ENCODE assay signal across 32 cellular contexts in the genomic region with DNA sequence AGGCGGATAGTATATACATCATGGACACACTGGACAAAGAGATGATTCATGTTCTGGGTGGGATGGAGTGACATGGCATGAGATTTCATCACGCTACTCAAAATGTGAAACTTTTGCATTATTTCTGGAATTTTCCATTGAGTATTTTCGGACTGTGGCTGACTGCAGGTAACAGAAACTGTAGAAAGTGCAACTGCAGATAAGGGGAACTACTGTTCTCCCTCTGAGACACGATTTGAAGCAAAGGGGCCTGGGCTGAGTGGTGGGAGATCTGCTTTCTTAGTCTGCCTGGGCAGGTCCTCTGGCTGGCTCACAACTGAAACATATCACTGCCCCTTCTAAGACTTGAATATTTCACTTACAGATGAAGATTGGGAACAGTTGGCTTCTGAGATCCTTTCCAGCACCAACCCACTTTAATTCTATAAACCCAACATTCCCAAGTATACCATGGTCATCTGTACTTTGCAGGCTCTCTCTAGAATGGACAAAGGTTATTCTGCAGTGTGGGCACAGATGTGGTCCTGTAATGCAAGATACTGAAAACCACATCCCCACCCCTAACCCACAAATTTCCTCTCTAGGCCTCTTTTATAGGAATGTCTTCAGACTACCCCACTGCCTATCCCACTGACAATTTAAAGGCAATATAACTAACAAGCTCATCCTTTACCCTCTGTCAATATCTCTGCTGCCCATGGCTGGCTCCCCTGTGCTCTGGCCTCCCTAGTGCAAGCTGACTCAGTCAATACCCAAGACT.
DNase-seq lines count a peak whose midpoint lies in the region; ATAC-seq, FAIRE-seq and TF ChIP-seq lines count a peak whose summit lies in the region.
"Had no signal": no experiment of that assay in that cellular context is flagged by ENCODE, and none has a peak within 500 bp of the region (broad histone marks: within the 10 kb centered on the region; RNA-seq: fewer than 3 reads in every experiment).

No MANE protein-coding gene starts in this region.

- no peak overlapping the region for H3K27ac ChIP-seq in K562 (ENCODE audit: extremely low read depth, low read depth, low read length)
- H3K27ac ChIP-seq: epithelial cell of prostate, lower lobe of right lung, thyroid gland had no signal

- no peak for TF ChIP-seq POLR2A in K562 (conservative IDR thresholded peaks at IDR 0.05)

- no peak overlapping the region for H3K4me3 Mint-ChIP-seq in HFFc6
- no peak overlapping the region for H3K4me3 Mint-ChIP-seq in osteocyte (ENCODE audit: unreplicated experiment)
- H3K4me3 Mint-ChIP-seq: activated CD4-positive, alpha-beta memory T cell treated with anti-CD3 and anti-CD28 coated beads, Interleukin-2, amount 10 ng/mL, durations not matched to agents 7 days and 5 days; activated naive CD8-positive, alpha-beta T cell treated with anti-CD3 and anti-CD28 coated beads, Interleukin-2, amount 50 U/mL, for 24 hours; CD4-positive, CD25-positive, alpha-beta regulatory T cell; GM23338; stimulated activated naive CD8-positive, alpha-beta T cell treated with anti-CD3 and anti-CD28 coated beads, Interleukin-15, Interleukin-2, amounts not matched to agents 100 ng/mL and 50 ng/mL, for 24 hours had no signal

- H3K36me3 Mint-ChIP-seq in HFFc6 (ENCODE audit: low read depth) (peaks cover 5% of the 10 kb centered on the region; the same call in 1 of the 2 replicates), osteocyte (ENCODE audit: unreplicated experiment) (peaks cover 10% of the 10 kb centered on the region)

- FAIRE-seq in K562 (lab: Jason Lieb, UNC), result no peak
- FAIRE-seq in D721Med (lab: Jason Lieb, UNC), result no peak
- FAIRE-seq: GM18507 had no signal

- H3K4me1 ChIP-seq in K562 (replicated peaks in 1 of 2; ENCODE audit: control insufficient read depth in 2 of 2, insufficient read depth in 2 of 2, low read length in 2 of 2), result no peaks in the 10 kb centered on the region
- H3K4me1 ChIP-seq: lower lobe of right lung, thyroid gland had no signal

- TF ChIP-seq EP300 in K562 (IDR thresholded peaks at IDR 0.05; ENCODE audit: low read length), result no peak

- ATAC-seq in GM18519 (IDR thresholded peaks at IDR 0.05; ENCODE audit: low FRiP score, unreplicated experiment), result peak; percentile 73
- peak; percentile 47 for ATAC-seq in HG02571 (IDR thresholded peaks at IDR 0.05; ENCODE audit: unreplicated experiment)
- peak; percentile 46 for ATAC-seq in HG03565 (IDR thresholded peaks at IDR 0.05; ENCODE audit: unreplicated experiment)
- ATAC-seq in K562, result no peak
- ATAC-seq: activated CD4-positive, CD25-positive, alpha-beta regulatory T cell treated with anti-CD3 and anti-CD28 coated beads, Interleukin-2, amount 50 U/mL, for 24 hours; activated naive CD8-positive, alpha-beta T cell treated with anti-CD3 and anti-CD28 coated beads, Interleukin-2, amount 50 U/mL, for 24 hours; GM23338; lower lobe of right lung; mucosa of descending colon; PC-3; right cardiac atrium had no signal

- H3K79me2 ChIP-seq in K562 (ENCODE audit: control insufficient read depth, insufficient read depth, low read length), result no peaks in the 10 kb centered on the region

- 44% methylated on average over 4 of the region's 4 CpGs for WGBS in K562 (ENCODE audit: insufficient coverage, low coverage, missing lambda C conversion rate)

- BruUV-seq in K562 (replicated peaks; lab: Mats Ljungman, UMichigan), result no TSS peak

- H3K4me1 Mint-ChIP-seq in HFFc6 (ENCODE audit: low read depth) (peaks cover 17% of the 10 kb centered on the region), osteocyte (ENCODE audit: unreplicated experiment) (no peaks in the 10 kb centered on the region)
- H3K4me1 Mint-ChIP-seq: GM23338 had no signal

- H2AFZ ChIP-seq in K562 (ENCODE audit: low read depth, low read length), result no peak overlapping the region
- H2AFZ ChIP-seq: GM23338 had no signal

- TF ChIP-seq CTCF in K562 (IDR thresholded peaks at IDR 0.05 in 2 of 3, conservative IDR thresholded peaks at IDR 0.05 in 1 of 3; ENCODE audit: insufficient read depth in 2 of 3, low read depth in 1 of 3, low read length in 3 of 3), result no peak
- TF ChIP-seq CTCF in HFFc6 (IDR thresholded peaks at IDR 0.05), result no peak
- TF ChIP-seq CTCF in D721Med (IDR thresholded peaks at IDR 0.05; ENCODE audit: insufficient read depth, missing control alignments), result no peak
- no peak for TF ChIP-seq CTCF in osteocyte (IDR thresholded peaks at IDR 0.05)

- TF ChIP-seq RAD21 in K562 (CRISPR knock-in tag; conservative IDR thresholded peaks at IDR 0.05 in 1 of 2, IDR thresholded peaks at IDR 0.05 in 1 of 2), result no peak

- H3K9me3 ChIP-seq in K562 (replicated peaks; ENCODE audit: control insufficient read depth, insufficient read depth, low read depth, low read length), result no peaks in the 10 kb centered on the region
- H3K9me3 ChIP-seq: lower lobe of right lung, MG63, mucosa of descending colon, thyroid gland had no signal

- intact Hi-C loops in K562 (cut with micrococcal nuclease), result no loop called here

- H3K36me3 ChIP-seq in K562 (ENCODE audit: control insufficient read depth, insufficient read depth, low read length), result no peaks in the 10 kb centered on the region; the same call in 1 of the 3 replicates
- H3K36me3 ChIP-seq: lower lobe of right lung, MG63, thyroid gland had no signal

- no peaks in the 10 kb centered on the region for H4K20me1 ChIP-seq in K562 (replicated peaks; ENCODE audit: control insufficient read depth, insufficient read depth, low read length)

- H3K27me3 ChIP-seq in K562 (ENCODE audit: control insufficient read depth in 2 of 2, insufficient read depth in 2 of 2, low read length in 2 of 2), result no peaks in the 10 kb centered on the region
- H3K27me3 ChIP-seq: MG63, thyroid gland had no signal

- H3K27me3 Mint-ChIP-seq in HFFc6 (ENCODE audit: insufficient read depth), result no peaks in the 10 kb centered on the region
- no peaks in the 10 kb centered on the region for H3K27me3 Mint-ChIP-seq in osteocyte (ENCODE audit: unreplicated experiment)
- H3K27me3 Mint-ChIP-seq: activated CD4-positive, alpha-beta memory T cell treated with anti-CD3 and anti-CD28 coated beads, Interleukin-2, amount 10 ng/mL, durations not matched to agents 7 days and 5 days; activated naive CD8-positive, alpha-beta T cell treated with anti-CD3 and anti-CD28 coated beads, Interleukin-2, amount 50 U/mL, for 24 hours; CD4-positive, CD25-positive, alpha-beta regulatory T cell; stimulated activated naive CD8-positive, alpha-beta T cell treated with anti-CD3 and anti-CD28 coated beads, Interleukin-15, Interleukin-2, amounts not matched to agents 100 ng/mL and 50 ng/mL, for 24 hours had no signal

- CTCF ChIA-PET in K562 (lab: Yijun Ruan, JAX; ENCODE audit: low intra/inter-chr PET ratio), result no interaction called here

- H3K4me2 ChIP-seq in K562 (ENCODE audit: insufficient read depth, low read length), result no peak overlapping the region
- H3K4me2 ChIP-seq: GM23338 had no signal

- H3K27ac Mint-ChIP-seq in HFFc6 (no peak overlapping the region), osteocyte (ENCODE audit: unreplicated experiment) (no peak overlapping the region)
- H3K27ac Mint-ChIP-seq: activated CD4-positive, alpha-beta memory T cell treated with anti-CD3 and anti-CD28 coated beads, Interleukin-2, amount 10 ng/mL, durations not matched to agents 7 days and 5 days; activated naive CD8-positive, alpha-beta T cell treated with anti-CD3 and anti-CD28 coated beads, Interleukin-2, amount 50 U/mL, for 24 hours; GM23338; stimulated activated naive CD8-positive, alpha-beta T cell treated with anti-CD3 and anti-CD28 coated beads, Interleukin-15, Interleukin-2, amounts not matched to agents 100 ng/mL and 50 ng/mL, for 24 hours had no signal

- no peaks in the 10 kb centered on the region for H3K9me1 ChIP-seq in K562 (ENCODE audit: control insufficient read depth, insufficient read depth, low read length)

- H3K9me3 Mint-ChIP-seq in HFFc6, result no peaks in the 10 kb centered on the region; the same call in 1 of the 2 replicates
- H3K9me3 Mint-ChIP-seq in osteocyte (ENCODE audit: unreplicated experiment), result peaks cover 14% of the 10 kb centered on the region
- H3K9me3 Mint-ChIP-seq: activated CD4-positive, alpha-beta memory T cell treated with anti-CD3 and anti-CD28 coated beads, Interleukin-2, amount 10 ng/mL, durations not matched to agents 7 days and 5 days; activated naive CD8-positive, alpha-beta T cell treated with anti-CD3 and anti-CD28 coated beads, Interleukin-2, amount 50 U/mL, for 24 hours; CD4-positive, CD25-positive, alpha-beta regulatory T cell; GM23338; stimulated activated naive CD8-positive, alpha-beta T cell treated with anti-CD3 and anti-CD28 coated beads, Interleukin-15, Interleukin-2, amounts not matched to agents 100 ng/mL and 50 ng/mL, for 24 hours had no signal

- no peak overlapping the region for H3K4me3 ChIP-seq in K562
- H3K4me3 ChIP-seq: GM23338, lower lobe of right lung, MG63, mucosa of descending colon, thyroid gland had no signal

- in situ Hi-C loops in K562 (cut with MboI), result no loop called here

- POLR2A ChIA-PET in K562 (lab: Yijun Ruan, JAX), result no interaction called here

- DNase-seq in K562 (ENCODE audit: extremely low read depth in 1 of 4, low spot score in 3 of 4) (no peak), HFFc6 (no peak), D721Med (ENCODE audit: insufficient read length, low spot score) (no peak), osteocyte (ENCODE audit: extremely low spot score, unreplicated experiment) (no peak)
- DNase-seq in effector CD8-positive, alpha-beta T cell (lab: John Stamatoyannopoulos, UW), result no peak
- DNase-seq: activated CD4-positive, alpha-beta memory T cell treated with anti-CD3 and anti-CD28 coated beads, Interleukin-2, amount 10 ng/mL, durations not matched to agents 7 days and 5 days; activated effector memory CD4-positive, alpha-beta T cell treated with anti-CD3 and anti-CD28 coated beads, Interleukin-2, amount 50 U/mL, for 16 hours; activated naive CD8-positive, alpha-beta T cell treated with anti-CD3 and anti-CD28 coated beads, Interleukin-2, amount 50 U/mL, for 24 hours; CD4-positive, CD25-positive, alpha-beta regulatory T cell; cerebellar nuclear complex; KBM-7; kidney glomerular epithelial cell; lower lobe of right lung; MG63; mucosa of descending colon; NCI-H1417 treated with DMSO at 0.1 percent for 48 hours; NCI-H2081 treated with DMSO at 0.1 percent for 48 hours; PC-3; right cardiac atrium; Right ventricle myocardium superior; stimulated activated CD4-positive, alpha-beta T cell treated with anti-CD3 and anti-CD28 coated beads, Interleukin-12 subunit alpha, Interleukin-12 subunit beta, amount 100 ng/mL, for 4 hours; stimulated activated CD4-positive, alpha-beta T cell treated with anti-CD3 and anti-CD28 coated beads, Interleukin-4, amount 100 ng/mL, for 4 hours; T-helper 9 cell; thyroid gland had no signal

- H3K9ac ChIP-seq in K562 (ENCODE audit: insufficient read depth in 1 of 2, low read depth in 2 of 2, low read length in 2 of 2), result no peak overlapping the region

TF ChIP-seq in K562, 482 proteins besides CTCF, POLR2A, EP300 and RAD21 (continues in another document):
- no peak for TF ChIP-seq KAT8 (IDR thresholded peaks at IDR 0.05; ENCODE audit: low read depth)
